Comparison of ENCODE assay signal across 18 cellular contexts in genomic region chr9:133353548-133353947, GRCh38. TPM values are rescaled to one million over a fixed set of nuclear protein-coding genes. Genes with fewer than 3 reads are reported as not detected.
DNase-seq lines count a peak whose midpoint lies in the region; ATAC-seq and TF ChIP-seq lines count a peak whose summit lies in the region.
"Had no signal": no experiment of that assay in that cellular context is flagged by ENCODE, and none has a peak within 500 bp of the region (broad histone marks: within the 10 kb centered on the region; RNA-seq: fewer than 3 reads in every experiment).

No MANE protein-coding gene starts in this region.

- WGBS in sigmoid colon, 2 donors: 83 to 88% methylated on average over 5 of the region's 5 CpGs

- no TSS peak for BruUV-seq in PC-9 (replicated peaks; lab: Mats Ljungman, UMichigan)

- TF ChIP-seq CTCF in PC-9 (conservative IDR thresholded peaks at IDR 0.05) (no peak), brain (conservative IDR thresholded peaks at IDR 0.05) (no peak), omental fat pad (IDR thresholded peaks at IDR 0.05) (no peak), sigmoid colon (IDR thresholded peaks at IDR 0.05) (no peak)

- POLR2A ChIA-PET in PC-9 (lab: Charles Lee; ENCODE audit: unreplicated experiment): interaction anchor here (0.6 kb wide), 1 partner anchor 86 kb away, joined by 5 read pairs; no protein-coding TSS in a partner anchor

- CTCF ChIA-PET in PC-9 (lab: Charles Lee): no interaction called here

- no peak for TF ChIP-seq EP300 in sigmoid colon (IDR thresholded peaks at IDR 0.05)

- H3K4me1 ChIP-seq in PC-9 (replicated peaks; ENCODE audit: insufficient read depth): peaks cover 27% of the 10 kb centered on the region
- peaks cover 0 to 46% (median 40%) of the 10 kb centered on the region in 4 donors for H3K4me1 ChIP-seq in sigmoid colon
- H3K4me1 ChIP-seq: foreskin keratinocyte had no signal

- H3K4me1 Mint-ChIP-seq in activated naive CD4-positive, alpha-beta T cell treated with anti-CD3 and anti-CD28 coated beads, Interleukin-2, amount 50 U/mL, for 24 hours: peaks cover 51% of the 10 kb centered on the region
- peaks cover 45% of the 10 kb centered on the region for H3K4me1 Mint-ChIP-seq in brain
- H3K4me1 Mint-ChIP-seq in stimulated activated memory B cell treated with anti-CD40 and anti-IgM and Interleukin-4, amounts not matched to agents 10 μg/mL and 1 μg/mL and 100 μg/mL, for 72 hours: peaks cover 70% of the 10 kb centered on the region
- peaks cover 27% of the 10 kb centered on the region for H3K4me1 Mint-ChIP-seq in T-helper 2 cell treated with Interferon-gamma antibody and Interleukin-4, amounts not matched to agents 5 μg/mL and 100 μg/mL, for 36 hours (ENCODE audit: low read depth)

- peaks cover 17% of the 10 kb centered on the region for H3K36me3 Mint-ChIP-seq in activated naive CD4-positive, alpha-beta T cell treated with anti-CD3 and anti-CD28 coated beads, Interleukin-2, amount 50 U/mL, for 24 hours
- H3K36me3 Mint-ChIP-seq in brain: peaks cover 48% of the 10 kb centered on the region
- H3K36me3 Mint-ChIP-seq in stimulated activated memory B cell treated with anti-CD40 and anti-IgM and Interleukin-4, amounts not matched to agents 10 μg/mL and 1 μg/mL and 100 μg/mL, for 72 hours: peaks cover 45% of the 10 kb centered on the region
- peaks cover 48% of the 10 kb centered on the region for H3K36me3 Mint-ChIP-seq in T-helper 2 cell treated with Interferon-gamma antibody and Interleukin-4, amounts not matched to agents 5 μg/mL and 100 μg/mL, for 36 hours (ENCODE audit: low read depth)

- H3K27me3 ChIP-seq in PC-9 (ENCODE audit: insufficient read depth, low read depth) (no peaks in the 10 kb centered on the region), sigmoid colon (no peaks in the 10 kb centered on the region)
- H3K27me3 ChIP-seq: cardiac muscle cell, foreskin keratinocyte, neutrophil had no signal

- H2AFZ ChIP-seq in PC-9: no peak overlapping the region

- H3K9me3 Mint-ChIP-seq in activated naive CD4-positive, alpha-beta T cell treated with anti-CD3 and anti-CD28 coated beads, Interleukin-2, amount 50 U/mL, for 24 hours: no peaks in the 10 kb centered on the region
- no peaks in the 10 kb centered on the region for H3K9me3 Mint-ChIP-seq in brain
- no peaks in the 10 kb centered on the region for H3K9me3 Mint-ChIP-seq in stimulated activated memory B cell treated with anti-CD40 and anti-IgM and Interleukin-4, amounts not matched to agents 10 μg/mL and 1 μg/mL and 100 μg/mL, for 72 hours
- no peaks in the 10 kb centered on the region for H3K9me3 Mint-ChIP-seq in T-helper 2 cell treated with Interferon-gamma antibody and Interleukin-4, amounts not matched to agents 5 μg/mL and 100 μg/mL, for 36 hours
- H3K9me3 Mint-ChIP-seq: endodermal cell had no signal

- TF ChIP-seq POLR2A in sigmoid colon (IDR thresholded peaks at IDR 0.05): no peak

- peaks cover 39% of the 10 kb centered on the region for H3K36me3 ChIP-seq in PC-9 (ENCODE audit: low read depth)
- H3K36me3 ChIP-seq in sigmoid colon: peaks cover 20 to 51% (median 36%) of the 10 kb centered on the region in 4 donors

- H3K27ac ChIP-seq in PC-9: 0 out of 2 replicates have a peak overlapping the region, but pooled peaks have one; percentile 1
- H3K27ac ChIP-seq in sigmoid colon: no peak overlapping the region
- H3K27ac ChIP-seq: foreskin keratinocyte, neutrophil had no signal

- peaks cover 50% of the 10 kb centered on the region for H3K79me2 ChIP-seq in PC-9 (ENCODE audit: low read depth)

- intact Hi-C loops in PC-9 (cut with micrococcal nuclease; ENCODE audit: unreplicated experiment) (no loop called here), sigmoid colon (cut with DNase I) (no loop called here)

- no peak for ATAC-seq in stimulated activated memory B cell treated with anti-CD40 and anti-IgM and Interleukin-4, amounts not matched to agents 10 μg/mL and 1 μg/mL and 100 μg/mL, for 72 hours
- no peak for ATAC-seq in omental fat pad (ENCODE audit: low FRiP score)
- ATAC-seq: foreskin keratinocyte, PC-3 had no signal

- H3K9me2 ChIP-seq in PC-9 (ENCODE audit: insufficient read depth): no peaks in the 10 kb centered on the region

- H4K20me1 ChIP-seq in PC-9 (ENCODE audit: insufficient read depth): peaks cover 43% of the 10 kb centered on the region

- H3K9me3 ChIP-seq in PC-9 (ENCODE audit: insufficient read depth, low read depth): no peaks in the 10 kb centered on the region
- no peaks in the 10 kb centered on the region for H3K9me3 ChIP-seq in sigmoid colon
- H3K9me3 ChIP-seq: neutrophil had no signal

- no peak overlapping the region for H3K4me2 ChIP-seq in PC-9

- H3K27ac Mint-ChIP-seq in activated naive CD4-positive, alpha-beta T cell treated with anti-CD3 and anti-CD28 coated beads, Interleukin-2, amount 50 U/mL, for 24 hours: peak overlapping the region; percentile 92
- peak overlapping the region in 2 of 5 experiments; percentile 29 to 69 for H3K27ac Mint-ChIP-seq in brain
- peak overlapping the region; percentile 67 for H3K27ac Mint-ChIP-seq in stimulated activated memory B cell treated with anti-CD40 and anti-IgM and Interleukin-4, amounts not matched to agents 10 μg/mL and 1 μg/mL and 100 μg/mL, for 72 hours
- no peak overlapping the region for H3K27ac Mint-ChIP-seq in T-helper 2 cell treated with Interferon-gamma antibody and Interleukin-4, amounts not matched to agents 5 μg/mL and 100 μg/mL, for 36 hours

- H3K4me3 ChIP-seq in PC-9 (no peak overlapping the region), sigmoid colon (no peak overlapping the region)
- H3K4me3 ChIP-seq: cardiac muscle cell, lung had no signal

- H3K27me3 Mint-ChIP-seq in activated naive CD4-positive, alpha-beta T cell treated with anti-CD3 and anti-CD28 coated beads, Interleukin-2, amount 50 U/mL, for 24 hours: no peaks in the 10 kb centered on the region
- peaks cover 6% of the 10 kb centered on the region for H3K27me3 Mint-ChIP-seq in brain
- no peaks in the 10 kb centered on the region for H3K27me3 Mint-ChIP-seq in stimulated activated memory B cell treated with anti-CD40 and anti-IgM and Interleukin-4, amounts not matched to agents 10 μg/mL and 1 μg/mL and 100 μg/mL, for 72 hours
- no peaks in the 10 kb centered on the region for H3K27me3 Mint-ChIP-seq in T-helper 2 cell treated with Interferon-gamma antibody and Interleukin-4, amounts not matched to agents 5 μg/mL and 100 μg/mL, for 36 hours (ENCODE audit: low read depth)

- peaks cover 65% of the 10 kb centered on the region for H3F3A ChIP-seq in PC-9 (ENCODE audit: insufficient read depth, low read depth)

- no peak for DNase-seq in activated naive CD4-positive, alpha-beta T cell (lab: John Stamatoyannopoulos, UW)
- no peak for DNase-seq in PC-9
- DNase-seq in omental fat pad (ENCODE audit: low spot score): no peak
- DNase-seq in T-helper 2 cell treated with Interferon-gamma antibody and Interleukin-4, amounts not matched to agents 5 μg/mL and 100 μg/mL, for 36 hours (ENCODE audit: low spot score): no peak
- DNase-seq in sigmoid colon: no peak
- DNase-seq: activated CD4-positive, CD25-positive, alpha-beta regulatory T cell treated with anti-CD3 and anti-CD28 coated beads, Interleukin-2, amount 50 U/mL, for 72 hours; activated effector memory CD4-positive, alpha-beta T cell treated with Interleukin-2 at 50 U/mL for 16 hours; endodermal cell; foreskin keratinocyte; NCI-H1694; PC-3; SW 1271 had no signal

- H3K4me3 Mint-ChIP-seq in activated naive CD4-positive, alpha-beta T cell treated with anti-CD3 and anti-CD28 coated beads, Interleukin-2, amount 50 U/mL, for 24 hours: no peak overlapping the region
- peak overlapping the region in 4 of 5 experiments; percentile 80 to 91 (median 90) for H3K4me3 Mint-ChIP-seq in brain
- H3K4me3 Mint-ChIP-seq in stimulated activated memory B cell treated with anti-CD40 and anti-IgM and Interleukin-4, amounts not matched to agents 10 μg/mL and 1 μg/mL and 100 μg/mL, for 72 hours: no peak overlapping the region
- H3K4me3 Mint-ChIP-seq in T-helper 2 cell treated with Interferon-gamma antibody and Interleukin-4, amounts not matched to agents 5 μg/mL and 100 μg/mL, for 36 hours: no peak overlapping the region
- H3K4me3 Mint-ChIP-seq: endodermal cell had no signal

RNA-seq across cellular contexts. Expression of gene SURF1, which starts 2.7 kb away (rescaled TPM):
- total RNA-seq in PC-9 (2021): 57.7 and 69.1 TPM in 2 replicates
- polyA plus RNA-seq in brain (ENCODE audit: insufficient read depth, low read depth, low replicate concordance): 104 TPM
- 10 to 100 TPM; 30.3 to 47.1 (median 41.1) TPM for total RNA-seq in omental fat pad
- 10 to 100 TPM; 33.8 to 98.7 (median 75.7) TPM for total RNA-seq in sigmoid colon
- 10 to 100 TPM; 54.1 to 79.3 (median 59.0) TPM for polyA plus RNA-seq in sigmoid colon

RNA-seq across cellular contexts. Expression of gene SURF2, which starts 2.8 kb away (rescaled TPM):
- total RNA-seq in PC-9 (2021): 18.1 and 28.6 TPM in 2 replicates
- 75.0 TPM for polyA plus RNA-seq in brain (ENCODE audit: insufficient read depth, low read depth, low replicate concordance)
- 10 to 100 TPM in 3 of 4 donors, 1 to 10 TPM in 1; 8.4 to 25.5 (median 13.4) TPM for total RNA-seq in omental fat pad
- 10 to 100 TPM; 10.2 to 32.3 (median 15.2) TPM for total RNA-seq in sigmoid colon
- 10 to 100 TPM; 17.4 to 27.1 (median 19.9) TPM for polyA plus RNA-seq in sigmoid colon

RNA-seq across cellular contexts. Expression of gene RPL7A, which starts 5.5 kb away (rescaled TPM):
- 2,381 and 2,937 TPM in 2 replicates for total RNA-seq in PC-9 (2021)
- 5,503 TPM for polyA plus RNA-seq in brain (ENCODE audit: insufficient read depth, low read depth, low replicate concordance)
- total RNA-seq in omental fat pad: 1,000 to 10,000 TPM; 1,813 to 2,244 (median 1,961) TPM
- 1,000 to 10,000 TPM; 2,027 to 2,561 (median 2,271) TPM for total RNA-seq in sigmoid colon
- 1,000 to 10,000 TPM; 2,364 to 4,020 (median 2,962) TPM for polyA plus RNA-seq in sigmoid colon

RNA-seq across cellular contexts. Expression of gene MED22, which starts 5.6 kb away (rescaled TPM):
- total RNA-seq in PC-9 (2021) (38.2 and 38.7 TPM in 2 replicates), omental fat pad (10 to 100 TPM; 20.0 to 29.1 (median 24.5) TPM), sigmoid colon (10 to 100 TPM; 17.2 to 31.3 (median 28.4) TPM)
- polyA plus RNA-seq in brain (ENCODE audit: insufficient read depth, low read depth, low replicate concordance) (37.7 TPM), sigmoid colon (10 to 100 TPM in 2 of 3 donors, 1 to 10 TPM in 1; 8.4 to 23.7 (median 11.8) TPM)

RNA-seq across cellular contexts. Expression of gene SURF6, which starts 17.6 kb away (rescaled TPM):
- 21.2 and 29.8 TPM in 2 replicates for total RNA-seq in PC-9 (2021)
- polyA plus RNA-seq in brain (ENCODE audit: insufficient read depth, low read depth, low replicate concordance): 24.4 TPM
- total RNA-seq in omental fat pad: 10 to 100 TPM; 10.5 to 47.8 (median 14.5) TPM
- 10 to 100 TPM; 13.9 to 20.1 (median 16.2) TPM for total RNA-seq in sigmoid colon
- 10 to 100 TPM; 22.8 to 43.1 (median 24.3) TPM for polyA plus RNA-seq in sigmoid colon

Comparison
In these comparisons a context has a peak if more than half of its experiments do, and no peak if none do; other contexts are left out.
1. H3K4me3 Mint-ChIP-seq: peak in brain (4 of 5); none in activated naive CD4-positive, alpha-beta T cell treated with anti-CD3 and anti-CD28 coated beads, Interleukin-2, amount 50 U/mL, for 24 hours (single experiment), stimulated activated memory B cell treated with anti-CD40 and anti-IgM and Interleukin-4, amounts not matched to agents 10 μg/mL and 1 μg/mL and 100 μg/mL, for 72 hours (single experiment) and T-helper 2 cell treated with Interferon-gamma antibody and Interleukin-4, amounts not matched to agents 5 μg/mL and 100 μg/mL, for 36 hours (single experiment).